In the genomic region with DNA sequence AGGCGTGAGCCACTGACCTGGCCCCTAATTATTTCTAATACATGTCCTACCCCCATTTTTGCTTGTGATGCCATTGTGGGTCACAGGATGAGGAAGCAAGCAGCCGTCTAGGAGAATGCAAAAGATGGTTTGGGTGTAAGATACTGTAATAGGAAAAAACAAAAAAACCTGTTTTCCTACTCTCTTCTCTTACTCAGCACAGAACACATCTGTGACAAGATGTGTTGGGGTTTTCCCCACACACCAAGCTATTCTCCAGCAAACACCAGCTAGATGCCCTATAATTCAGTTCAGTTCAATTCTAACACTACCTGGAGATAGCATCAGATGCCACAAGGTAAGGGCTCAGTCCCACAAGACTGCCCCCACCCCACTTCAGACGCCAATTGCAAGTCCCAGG, we compare ENCODE assay signal across 25 cellular contexts.
"Had no signal": no experiment of that assay in that cellular context is flagged by ENCODE, and none has a peak within 500 bp of the region (broad histone marks: within the 10 kb centered on the region; RNA-seq: fewer than 3 reads in every experiment).

No MANE protein-coding gene starts in this region.

- H3K9me3 ChIP-seq: left ventricle myocardium inferior, right lobe of liver, testis, uterus had no signal

- FAIRE-seq: frontal cortex, TTC549 had no signal

- H3K4me3 ChIP-seq: left ventricle myocardium inferior, right lobe of liver, skin epidermis, testis, uterus had no signal

- H3K27ac Mint-ChIP-seq: activated naive CD4-positive, alpha-beta T cell treated with anti-CD3 and anti-CD28 coated beads for 36 hours; activated T-cell treated with anti-CD3 and anti-CD28 coated beads, Interleukin-2, amount 50 U/mL, for 72 hours; brain; naive thymus-derived CD4-positive, alpha-beta T cell had no signal

- H3K36me3 ChIP-seq: left ventricle myocardium inferior, right lobe of liver, uterus, WERI-Rb-1 had no signal

- H3K9me3 Mint-ChIP-seq: activated naive CD4-positive, alpha-beta T cell treated with anti-CD3 and anti-CD28 coated beads for 36 hours; activated T-cell treated with anti-CD3 and anti-CD28 coated beads, Interleukin-2, amount 50 U/mL, for 72 hours; naive thymus-derived CD4-positive, alpha-beta T cell; neural crest cell had no signal

- ATAC-seq: activated T-cell treated with anti-CD3 and anti-CD28 coated beads, Interleukin-2, amount 50 U/mL, for 72 hours; esophagus mucosa; naive thymus-derived CD4-positive, alpha-beta T cell; right lobe of liver had no signal

- H3K27me3 ChIP-seq: right lobe of liver, testis, uterus had no signal

- H3K4me1 Mint-ChIP-seq: naive thymus-derived CD4-positive, alpha-beta T cell had no signal

- H3K27me3 Mint-ChIP-seq: brain; naive thymus-derived CD4-positive, alpha-beta T cell had no signal

- H3K4me1 ChIP-seq: left ventricle myocardium inferior, right lobe of liver, testis, uterus had no signal

- H3K4me3 Mint-ChIP-seq: activated naive CD4-positive, alpha-beta T cell treated with anti-CD3 and anti-CD28 coated beads for 36 hours; activated T-cell treated with anti-CD3 and anti-CD28 coated beads, Interleukin-2, amount 50 U/mL, for 72 hours; brain; naive thymus-derived CD4-positive, alpha-beta T cell; neural crest cell had no signal

- H3K27ac ChIP-seq: left ventricle myocardium inferior, right lobe of liver, skin epidermis, uterus, WERI-Rb-1 had no signal

- DNase-seq: activated CD4-positive, alpha-beta T cell treated with anti-CD3 and anti-CD28 coated beads, Interleukin-2, amount 50 U/mL, for 48 hours; activated CD4-positive, CD25-positive, alpha-beta regulatory T cell treated with anti-CD3 and anti-CD28 coated beads, Interleukin-2, amount 50 U/mL, for 72 hours; activated CD8-positive, alpha-beta memory T cell treated with anti-CD3 and anti-CD28 coated beads, Interleukin-2, amount 50 U/mL, for 48 hours; activated effector memory CD4-positive, alpha-beta T cell treated with Interleukin-2 at 50 U/mL for 16 hours; activated naive CD4-positive, alpha-beta T cell treated with anti-CD3 and anti-CD28 coated beads for 36 hours; activated T-cell treated with anti-CD3 and anti-CD28 coated beads, Interleukin-2, amount 50 U/mL, for 72 hours; dermis blood vessel endothelial cell; effector CD8-positive, alpha-beta T cell; hippocampal formation; kidney glomerular epithelial cell; left ventricle myocardium inferior; naive thymus-derived CD4-positive, alpha-beta T cell; posterior cingulate gyrus; right lobe of liver; stimulated activated CD4-positive, alpha-beta T cell treated with anti-CD3 and anti-CD28 coated beads, Interleukin-1b, Interleukin-23, amount 100 ng/mL, for 48 hours; testis; trophoblast cell; uterus; WERI-Rb-1 had no signal
